In the genomic region with DNA sequence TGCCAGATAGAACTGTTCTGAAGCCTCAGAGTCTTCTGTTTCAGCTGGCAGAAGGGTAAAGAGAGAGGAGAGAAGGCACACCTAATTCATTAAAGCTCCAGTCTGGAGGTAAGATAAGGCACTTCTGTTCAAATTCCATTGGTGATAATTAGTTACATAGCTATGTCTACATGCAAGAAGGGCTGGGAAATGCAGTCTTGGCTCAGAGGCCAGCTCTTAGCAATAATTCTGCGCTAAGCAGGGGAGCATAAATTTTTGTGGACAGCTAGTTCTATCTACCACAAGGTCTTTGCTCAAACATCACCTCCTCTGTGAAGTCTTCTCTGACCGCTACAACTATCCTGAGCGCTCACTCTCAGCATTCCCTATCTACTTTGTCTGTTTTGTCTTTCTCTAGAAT, we compare ENCODE assay signal across 34 cellular contexts. TPM values are rescaled to one million over a fixed set of nuclear protein-coding genes. Genes with fewer than 3 reads are reported as not detected.
A peak's percentile ranks its signal among the peaks of the same experiment; 100 is the strongest.
DNase-seq lines count a peak whose midpoint lies in the region; ATAC-seq, FAIRE-seq and TF ChIP-seq lines count a peak whose summit lies in the region.
"Had no signal": no experiment of that assay in that cellular context is flagged by ENCODE, and none has a peak within 500 bp of the region (broad histone marks: within the 10 kb centered on the region; RNA-seq: fewer than 3 reads in every experiment).

No MANE protein-coding gene starts in this region.

- peak; percentile 33 for DNase-seq in amniotic epithelial cell (ENCODE audit: low read depth)
- DNase-seq in astrocyte (ENCODE audit: low read depth), result peak; percentile 49
- peak; percentile 50 for DNase-seq in islet precursor cell
- no peak for DNase-seq in stimulated activated CD4-positive, alpha-beta T cell treated with anti-CD3 and anti-CD28 coated beads, Interleukin-15, amount 100 ng/mL, for 24 hours
- DNase-seq in suprapubic skin (ENCODE audit: low spot score in 2 of 2), result no peak
- DNase-seq in body of pancreas, result no peak
- DNase-seq: 8988T; ACHN; AML-193; BE2C; C1 segment of cervical spinal cord; Caco-2; Calu3; CD4-positive, alpha-beta memory T cell; CD4-positive, alpha-beta T cell; CD4-positive, CD25-positive, alpha-beta regulatory T cell; CD8-positive, alpha-beta memory T cell; CD8-positive, alpha-beta T cell; COR-L47; DMS 273 treated with DMSO at 0.1 percent for 48 hours; DMS153; DMS53; DMS79; DMS79 treated with DMSO at 0.1 percent for 48 hours; DND-41; EL had no signal

- no peaks in the 10 kb centered on the region for H3K4me1 ChIP-seq in astrocyte (ENCODE audit: insufficient read depth, low read length)
- H3K4me1 ChIP-seq in suprapubic skin, result no peaks in the 10 kb centered on the region
- no peaks in the 10 kb centered on the region for H3K4me1 ChIP-seq in body of pancreas
- H3K4me1 ChIP-seq: A549; BE2C; BLaER1; BLaER1 treated with 17β-estradiol and CSF1 and Interleukin-3, amounts not matched to agents 10 nM and 100 nM; Caco-2 had no signal

- no peak overlapping the region for H3K27ac Mint-ChIP-seq in astrocyte (ENCODE audit: unreplicated experiment)
- H3K27ac Mint-ChIP-seq: B cell; CD14-positive monocyte; CD4-positive, alpha-beta memory T cell; CD4-positive, alpha-beta T cell; CD4-positive, CD25-positive, alpha-beta regulatory T cell; CD8-positive, alpha-beta memory T cell; CD8-positive, alpha-beta T cell had no signal

- no peak overlapping the region for H3K4me3 Mint-ChIP-seq in astrocyte (ENCODE audit: unreplicated experiment)
- H3K4me3 Mint-ChIP-seq: B cell; CD14-positive monocyte; CD4-positive, alpha-beta memory T cell; CD4-positive, alpha-beta T cell; CD4-positive, CD25-positive, alpha-beta regulatory T cell; CD8-positive, alpha-beta memory T cell; CD8-positive, alpha-beta T cell had no signal

- no peak for TF ChIP-seq POLR2A in suprapubic skin (IDR thresholded peaks at IDR 0.05)
- TF ChIP-seq POLR2A in body of pancreas (IDR thresholded peaks at IDR 0.05), result no peak

- H3K4me3 ChIP-seq in astrocyte (ENCODE audit: insufficient read depth, low read depth, low read length) (no peak overlapping the region), suprapubic skin (no peak overlapping the region), body of pancreas (no peak overlapping the region)
- H3K4me3 ChIP-seq: A549; BLaER1; BLaER1 treated with 17β-estradiol and CSF1 and Interleukin-3, amounts not matched to agents 10 nM and 100 nM had no signal

- TF ChIP-seq CTCF in astrocyte (IDR thresholded peaks at IDR 0.05; ENCODE audit: insufficient read depth, low read depth, low read length), result no peak
- TF ChIP-seq CTCF in suprapubic skin (IDR thresholded peaks at IDR 0.05), result no peak
- TF ChIP-seq CTCF in body of pancreas (IDR thresholded peaks at IDR 0.05), result no peak

- no peak overlapping the region for H2AFZ ChIP-seq in astrocyte (ENCODE audit: low read depth, low read length)

- H3K9me3 ChIP-seq in astrocyte (ENCODE audit: insufficient read depth, low read depth, low read length) (no peaks in the 10 kb centered on the region), suprapubic skin (no peaks in the 10 kb centered on the region), body of pancreas (no peaks in the 10 kb centered on the region)
- H3K9me3 ChIP-seq: A549, BE2C, BLaER1, Caco-2 had no signal

- H3K36me3 ChIP-seq in astrocyte (ENCODE audit: insufficient read depth, low read length) (no peaks in the 10 kb centered on the region), suprapubic skin (no peaks in the 10 kb centered on the region), body of pancreas (replicated peaks in 1 of 2; ENCODE audit: insufficient read depth in 1 of 2, low read depth in 2 of 2) (no peaks in the 10 kb centered on the region)
- H3K36me3 ChIP-seq: BE2C; BLaER1; BLaER1 treated with 17β-estradiol and CSF1 and Interleukin-3, amounts not matched to agents 10 nM and 100 nM had no signal

- no peaks in the 10 kb centered on the region for H3K79me2 ChIP-seq in astrocyte (ENCODE audit: insufficient read depth, low read length)

- H3K4me2 ChIP-seq in astrocyte (ENCODE audit: low read length), result no peak overlapping the region
- H3K4me2 ChIP-seq: A549; BLaER1; BLaER1 treated with 17β-estradiol and CSF1 and Interleukin-3, amounts not matched to agents 10 nM and 100 nM had no signal

- 86% methylated on average over 3 of the region's 3 CpGs for WGBS in suprapubic skin
- 80 to 83% methylated on average over 3 of the region's 3 CpGs for WGBS in body of pancreas, 2 donors

- H3K4me1 Mint-ChIP-seq in astrocyte (ENCODE audit: low read depth, unreplicated experiment), result no peaks in the 10 kb centered on the region
- H3K4me1 Mint-ChIP-seq: B cell; CD14-positive monocyte; CD4-positive, alpha-beta memory T cell; CD4-positive, CD25-positive, alpha-beta regulatory T cell; CD8-positive, alpha-beta memory T cell had no signal

- no peak for FAIRE-seq in astrocyte (lab: Jason Lieb, UNC)
- FAIRE-seq: A204.1, A549 had no signal

- H3K27me3 Mint-ChIP-seq in astrocyte (ENCODE audit: low read depth, unreplicated experiment), result no peaks in the 10 kb centered on the region

- intact Hi-C loops in body of pancreas (cut with DNase I), result no loop called here

- no peak for ATAC-seq in body of pancreas
- ATAC-seq: A549; CD8-positive, alpha-beta T cell had no signal

- no peak overlapping the region for H3K9ac ChIP-seq in astrocyte (ENCODE audit: low read length)
- H3K9ac ChIP-seq: BLaER1; BLaER1 treated with 17β-estradiol and CSF1 and Interleukin-3, amounts not matched to agents 10 nM and 100 nM had no signal

- no peak overlapping the region for H3K27ac ChIP-seq in astrocyte (ENCODE audit: low read depth, low read length)
- H3K27ac ChIP-seq in suprapubic skin, result no peak overlapping the region
- H3K27ac ChIP-seq in body of pancreas, result no peak overlapping the region
- H3K27ac ChIP-seq: 22Rv1; A549; BLaER1; BLaER1 treated with 17β-estradiol and CSF1 and Interleukin-3, amounts not matched to agents 10 nM and 100 nM; C4-2B had no signal

- TF ChIP-seq EP300 in suprapubic skin (IDR thresholded peaks at IDR 0.05), result no peak

- H3K27me3 ChIP-seq in astrocyte (ENCODE audit: insufficient read depth, low read length), result no peaks in the 10 kb centered on the region
- H3K27me3 ChIP-seq in suprapubic skin, result no peaks in the 10 kb centered on the region
- H3K27me3 ChIP-seq in body of pancreas, result no peaks in the 10 kb centered on the region
- H3K27me3 ChIP-seq: BLaER1; BLaER1 treated with 17β-estradiol and CSF1 and Interleukin-3, amounts not matched to agents 10 nM and 100 nM had no signal

- peaks cover 4% of the 10 kb centered on the region for H3K9me3 Mint-ChIP-seq in astrocyte (ENCODE audit: unreplicated experiment)
- H3K9me3 Mint-ChIP-seq: CD4-positive, alpha-beta memory T cell; CD4-positive, alpha-beta T cell; CD8-positive, alpha-beta memory T cell; CD8-positive, alpha-beta T cell had no signal

- no peaks in the 10 kb centered on the region for H4K20me1 ChIP-seq in astrocyte (ENCODE audit: insufficient read depth, low read length)
- H4K20me1 ChIP-seq: BLaER1; BLaER1 treated with 17β-estradiol and CSF1 and Interleukin-3, amounts not matched to agents 10 nM and 100 nM had no signal

- H3K36me3 Mint-ChIP-seq in astrocyte (ENCODE audit: low read depth, unreplicated experiment), result no peaks in the 10 kb centered on the region
- H3K36me3 Mint-ChIP-seq: CD14-positive monocyte; CD4-positive, alpha-beta memory T cell; CD4-positive, CD25-positive, alpha-beta regulatory T cell; CD8-positive, alpha-beta memory T cell; CD8-positive, alpha-beta T cell had no signal

RNA-seq across cellular contexts. Expression of a gene that starts 14.3 kb away (rescaled TPM):
- total RNA-seq in astrocyte (21.5 and 26.2 TPM in 2 replicates), suprapubic skin (1 to 10 TPM in 3 of 4 donors, under 1 TPM in 1; 0.83 to 5.2 (median 1.9) TPM), body of pancreas (not detected)

Comparison
In these comparisons a context has a peak if more than half of its experiments do, and no peak if none do; other contexts are left out.
1. DNase-seq: peak in amniotic epithelial cell (single experiment), astrocyte (single experiment) and islet precursor cell (single experiment); none in stimulated activated CD4-positive, alpha-beta T cell treated with anti-CD3 and anti-CD28 coated beads, Interleukin-15, amount 100 ng/mL, for 24 hours (single experiment), suprapubic skin (0 of 2) and body of pancreas (0 of 4).